In genomic region chr17:40530531-40530987, GRCh38 we compare ENCODE assay signal across 14 cellular contexts. TPM values are rescaled to one million over a fixed set of nuclear protein-coding genes. Genes with fewer than 3 reads are reported as not detected.
DNase-seq lines count a peak whose midpoint lies in the region; ATAC-seq, FAIRE-seq and TF ChIP-seq lines count a peak whose summit lies in the region.
"Had no signal": no experiment of that assay in that cellular context is flagged by ENCODE, and none has a peak within 500 bp of the region (broad histone marks: within the 10 kb centered on the region; RNA-seq: fewer than 3 reads in every experiment).

No MANE protein-coding gene starts in this region.

- peaks cover 8% of the 10 kb centered on the region for H3K9me3 Mint-ChIP-seq in activated naive CD4-positive, alpha-beta T cell treated with anti-CD3 and anti-CD28 coated beads, Interleukin-2, amount 10 ng/mL, durations not matched to agents 7 days and 5 days
- no peaks in the 10 kb centered on the region for H3K9me3 Mint-ChIP-seq in activated CD8-positive, alpha-beta memory T cell treated with anti-CD3 and anti-CD28 coated beads, Interleukin-2, amount 10 ng/mL, durations not matched to agents 7 days and 5 days (ENCODE audit: low read depth)

- no peak for TF ChIP-seq RAD21 in HepG2 (CRISPR knock-in tag; IDR thresholded peaks at IDR 0.05)

- POLR2A ChIA-PET in HepG2 (lab: Yijun Ruan, JAX), result interaction anchor here (0.9 kb wide), 1 partner anchor 54 kb away, joined by 3 read pairs; no protein-coding TSS in a partner anchor

- TF ChIP-seq EP300 in HepG2 (IDR thresholded peaks at IDR 0.05; ENCODE audit: low read depth in 2 of 2, low read length in 2 of 2) (no peak), HepG2 (CRISPR knock-in tag; IDR thresholded peaks at IDR 0.05; ENCODE audit: borderline replicate concordance) (no peak)

- H3K79me2 ChIP-seq in HepG2 (ENCODE audit: insufficient read depth, low read length), result no peaks in the 10 kb centered on the region

- 69% methylated on average over 5 of the region's 5 CpGs for WGBS in HepG2 (ENCODE audit: low lambda C conversion rate)
- 96% methylated on average over 5 of the region's 5 CpGs for WGBS in thyroid gland, 2 donors

- intact Hi-C loops in HepG2 (cut with micrococcal nuclease; ENCODE audit: unreplicated experiment), result loop anchor here (5.0 kb wide), 1 partner anchor 53 kb away; no protein-coding TSS in a partner anchor
- intact Hi-C loops in thyroid gland (cut with DNase I), result loop anchor here (5.0 kb wide), 2 partner anchors 53 to 88 kb away; partner anchors contain the start of gene IGFBP4

- H3K4me3 ChIP-seq in HepG2 (replicated peaks in 1 of 3; ENCODE audit: insufficient read depth in 1 of 3, low read depth in 2 of 3, low read length in 3 of 3), result no peak overlapping the region
- no peak overlapping the region for H3K4me3 ChIP-seq in thyroid gland (replicated peaks in 1 of 3)

- no peak for ATAC-seq in activated CD8-positive, alpha-beta memory T cell treated with anti-CD3 and anti-CD28 coated beads, Interleukin-2, amount 10 ng/mL, durations not matched to agents 7 days and 5 days
- ATAC-seq in HepG2, result no peak
- ATAC-seq in HG02763 (IDR thresholded peaks at IDR 0.05; ENCODE audit: unreplicated experiment), result no peak

- H3K4me1 Mint-ChIP-seq in activated naive CD4-positive, alpha-beta T cell treated with anti-CD3 and anti-CD28 coated beads, Interleukin-2, amount 10 ng/mL, durations not matched to agents 7 days and 5 days, result peaks cover 92% of the 10 kb centered on the region
- peaks cover 51% of the 10 kb centered on the region for H3K4me1 Mint-ChIP-seq in activated CD8-positive, alpha-beta memory T cell treated with anti-CD3 and anti-CD28 coated beads, Interleukin-2, amount 10 ng/mL, durations not matched to agents 7 days and 5 days

- no peak overlapping the region for H3K4me2 ChIP-seq in HepG2 (ENCODE audit: low read depth, low read length)

- H3K27ac Mint-ChIP-seq in activated naive CD4-positive, alpha-beta T cell treated with anti-CD3 and anti-CD28 coated beads, Interleukin-2, amount 10 ng/mL, durations not matched to agents 7 days and 5 days, result peak overlapping the region; percentile 95
- H3K27ac Mint-ChIP-seq in activated CD8-positive, alpha-beta memory T cell treated with anti-CD3 and anti-CD28 coated beads, Interleukin-2, amount 10 ng/mL, durations not matched to agents 7 days and 5 days, result peak overlapping the region; percentile 80
- H3K27ac Mint-ChIP-seq: nephron progenitor cell had no signal

- in situ Hi-C loops in HepG2 (cut with HindIII; ENCODE audit: extremely low pct_ligation_motif_present, low pct_unique_long_range_greater_than_20kb), result loop anchor here (5.0 kb wide), 2 partner anchors 88 to 168 kb away; partner anchors contain the start of genes GJD3 and IGFBP4

- no peak for FAIRE-seq in HepG2 (lab: Jason Lieb, UNC)
- FAIRE-seq: small intestine had no signal

- no peak overlapping the region for H3K9ac ChIP-seq in HepG2 (ENCODE audit: insufficient read depth, low read depth, low read length)

- H4K20me1 ChIP-seq in HepG2 (ENCODE audit: insufficient read depth, low read length), result no peaks in the 10 kb centered on the region

- peaks cover under 1% of the 10 kb centered on the region for H3K27me3 Mint-ChIP-seq in activated naive CD4-positive, alpha-beta T cell treated with anti-CD3 and anti-CD28 coated beads, Interleukin-2, amount 10 ng/mL, durations not matched to agents 7 days and 5 days
- peaks cover 19% of the 10 kb centered on the region for H3K27me3 Mint-ChIP-seq in activated CD8-positive, alpha-beta memory T cell treated with anti-CD3 and anti-CD28 coated beads, Interleukin-2, amount 10 ng/mL, durations not matched to agents 7 days and 5 days

- no peak for TF ChIP-seq CTCF in HepG2 (CRISPR knock-in tag; IDR thresholded peaks at IDR 0.05)
- no peak for TF ChIP-seq CTCF in thyroid gland (IDR thresholded peaks at IDR 0.05)

- H3K9me3 ChIP-seq in HepG2 (ENCODE audit: low read length) (peaks cover 6% of the 10 kb centered on the region), thyroid gland (no peaks in the 10 kb centered on the region)

- CTCF ChIA-PET in activated naive CD4-positive, alpha-beta T cell treated with anti-CD3 and anti-CD28 coated beads, Interleukin-2, amount 10 ng/mL, durations not matched to agents 7 days and 5 days (lab: Charles Lee), result interaction anchor here (0.6 to 9.4 kb wide), 8 partner anchors 12 to 170 kb away, joined by 3 to 123 read pairs (median 6); partner anchors contain the start of genes GJD3 and IGFBP4
- CTCF ChIA-PET in activated CD8-positive, alpha-beta memory T cell treated with anti-CD3 and anti-CD28 coated beads, Interleukin-2, amount 10 ng/mL, durations not matched to agents 7 days and 5 days (lab: Charles Lee), result interaction anchor here (0.8 to 27.4 kb wide), 9 partner anchors 13 to 228 kb away, joined by 3 to 447 read pairs (median 9); partner anchors contain the start of genes CCR7, GJD3 and IGFBP4
- CTCF ChIA-PET in HepG2 (lab: Yijun Ruan, JAX; ENCODE audit: low intra/inter-chr PET ratio, low total read pairs), result no interaction called here

- no peak overlapping the region for H2AFZ ChIP-seq in HepG2 (ENCODE audit: low read length)

- H3K27ac ChIP-seq in HepG2 (ENCODE audit: extremely low read length, insufficient read depth, low read length) (no peak overlapping the region), thyroid gland (peak overlapping the region; percentile 75 to 99 (median 94))

- no peak for DNase-seq in activated naive CD4-positive, alpha-beta T cell treated with anti-CD3 and anti-CD28 coated beads, Interleukin-2, amount 10 ng/mL, durations not matched to agents 7 days and 5 days
- no peak for DNase-seq in activated naive CD4-positive, alpha-beta T cell treated with Interleukin-2 at 50 U/mL for 16 hours
- DNase-seq in activated CD8-positive, alpha-beta memory T cell treated with anti-CD3 and anti-CD28 coated beads, Interleukin-2, amount 10 ng/mL, durations not matched to agents 7 days and 5 days, result no peak
- DNase-seq in HepG2 (ENCODE audit: low spot score) (no peak), thyroid gland (peak in 1 of 2 donors; percentile 3), 8988T (no peak)
- DNase-seq in stimulated activated CD4-positive, alpha-beta T cell treated with anti-CD3 and anti-CD28 coated beads, Interleukin-4, amount 100 ng/mL, for 4 hours, result no peak
- DNase-seq: AML-193; anterior cingulate cortex; NCI-H187 treated with DMSO at 0.1 percent for 48 hours; nephron progenitor cell; NK-92 treated with Interleukin-12 subunit alpha and Interleukin-12 subunit beta, amount 100 ng/mL, for 24 hours; small intestine had no signal

- H3K4me3 Mint-ChIP-seq in activated naive CD4-positive, alpha-beta T cell treated with anti-CD3 and anti-CD28 coated beads, Interleukin-2, amount 10 ng/mL, durations not matched to agents 7 days and 5 days, result no peak overlapping the region
- H3K4me3 Mint-ChIP-seq in activated CD8-positive, alpha-beta memory T cell treated with anti-CD3 and anti-CD28 coated beads, Interleukin-2, amount 10 ng/mL, durations not matched to agents 7 days and 5 days, result no peak overlapping the region
- H3K4me3 Mint-ChIP-seq: nephron progenitor cell had no signal

- TF ChIP-seq POLR2A in HepG2 (IDR thresholded peaks at IDR 0.05; ENCODE audit: insufficient read depth in 1 of 2, low read depth in 2 of 2, low read length in 2 of 2) (no peak), thyroid gland (IDR thresholded peaks at IDR 0.05) (no peak)

- H3K27me3 ChIP-seq in HepG2 (ENCODE audit: control insufficient read depth in 1 of 2, insufficient read depth in 2 of 2, low read length in 2 of 2), result no peaks in the 10 kb centered on the region
- no peaks in the 10 kb centered on the region for H3K27me3 ChIP-seq in thyroid gland

- H3K36me3 ChIP-seq in HepG2 (replicated peaks in 1 of 2; ENCODE audit: control insufficient read depth in 1 of 2, insufficient read depth in 2 of 2, low read length in 2 of 2) (no peaks in the 10 kb centered on the region), thyroid gland (no peaks in the 10 kb centered on the region)

- no TSS peak for BruUV-seq in HepG2 (replicated peaks; lab: Mats Ljungman, UMichigan)

- H3K4me1 ChIP-seq in HepG2 (ENCODE audit: insufficient read depth, low read length) (peaks cover 29% of the 10 kb centered on the region), thyroid gland (peaks cover 28 to 53% of the 10 kb centered on the region in 2 donors)

- peaks cover 36% of the 10 kb centered on the region for H3K36me3 Mint-ChIP-seq in activated naive CD4-positive, alpha-beta T cell treated with anti-CD3 and anti-CD28 coated beads, Interleukin-2, amount 10 ng/mL, durations not matched to agents 7 days and 5 days
- H3K36me3 Mint-ChIP-seq in activated CD8-positive, alpha-beta memory T cell treated with anti-CD3 and anti-CD28 coated beads, Interleukin-2, amount 10 ng/mL, durations not matched to agents 7 days and 5 days, result peaks cover 11% of the 10 kb centered on the region

RNA-seq across cellular contexts. Expression of gene TNS4, which starts 29.1 kb away (rescaled TPM):
- 1 to 10 TPM; 4.2 to 5.8 TPM for total RNA-seq in activated CD8-positive, alpha-beta memory T cell treated with anti-CD3 and anti-CD28 coated beads, Interleukin-2, amount 10 ng/mL, durations not matched to agents 7 days and 5 days
- 0.58 TPM in 2 replicates for total RNA-seq in HepG2 (2016; rRNA removed; fragmentation: Illumina TruSeq; extraction: Trizol)
- total RNA-seq in HepG2 (2016; cell fraction: cytosol; rRNA removed; fragmentation: Illumina TruSeq; extraction: Trizol; ENCODE audit: low read depth), result 0.18 and 0.20 TPM in 2 replicates
- total RNA-seq in HepG2 (2016; cell fraction: insoluble cytoplasmic fraction; rRNA removed; fragmentation: Illumina TruSeq; extraction: Trizol), result 0.32 and 0.51 TPM in 2 replicates
- 0.31 and 0.38 TPM in 2 replicates for total RNA-seq in HepG2 (2016; cell fraction: membrane; rRNA removed; fragmentation: Illumina TruSeq; extraction: Trizol)
- 0.37 and 1.3 TPM in 2 replicates for total RNA-seq in HepG2 (2016; cell fraction: nucleus; rRNA removed; fragmentation: Illumina TruSeq; extraction: Trizol)
- polyA plus RNA-seq in HepG2 (2011; rRNA removed), result 1.7 and 2.1 TPM in 2 replicates
- 0.69 and 1.3 TPM in 2 replicates for polyA plus RNA-seq in HepG2 (2011; cell fraction: cytosol; rRNA removed)
- 7.1 and 10.8 TPM in 2 replicates for polyA plus RNA-seq in HepG2 (2011; cell fraction: nucleus; rRNA removed)
- polyA plus RNA-seq in HepG2 (2012), result 0.37 and 0.42 TPM in 2 replicates
- polyA plus RNA-seq in HepG2 (2016; cell fraction: cytosol; fragmentation: Illumina TruSeq; extraction: Trizol; ENCODE audit: low read depth), result 0.20 and 0.22 TPM in 2 replicates
- polyA plus RNA-seq in HepG2 (2016; cell fraction: insoluble cytoplasmic fraction; fragmentation: Illumina TruSeq; extraction: Trizol; ENCODE audit: low read depth), result 1.3 and 2.3 TPM in 2 replicates
- polyA plus RNA-seq in HepG2 (2016; cell fraction: membrane; fragmentation: Illumina TruSeq; extraction: Trizol; ENCODE audit: low read depth), result 0.34 and 0.72 TPM in 2 replicates
- 4.4 and 6.8 TPM in 2 replicates for polyA plus RNA-seq in HepG2 (2016; cell fraction: nucleus; fragmentation: Illumina TruSeq; extraction: Trizol; ENCODE audit: insufficient read depth, low read depth)
- 7.4 and 24.1 TPM in 2 replicates for polyA minus RNA-seq in HepG2 (2011; rRNA and poly(A)+ RNA removed; ENCODE audit: low replicate concordance)
- 2.6 and 3.7 TPM in 2 replicates for polyA minus RNA-seq in HepG2 (2011; cell fraction: cytosol; rRNA and poly(A)+ RNA removed)
- 4.0 and 6.1 TPM in 2 replicates for polyA minus RNA-seq in HepG2 (2011; cell fraction: nucleus; rRNA and poly(A)+ RNA removed)
- total RNA-seq in thyroid gland, result 10 to 100 TPM in 2 of 4 donors, 1 to 10 TPM in 2; 5.4 to 24.7 (median 16.2) TPM

RNA-seq across cellular contexts. Expression of gene CCR7, which starts 34.7 kb away (rescaled TPM):
- total RNA-seq in activated CD8-positive, alpha-beta memory T cell treated with anti-CD3 and anti-CD28 coated beads, Interleukin-2, amount 10 ng/mL, durations not matched to agents 7 days and 5 days, result 10 to 100 TPM; 43.5 to 83.9 TPM
- total RNA-seq in HepG2 (2016; rRNA removed; fragmentation: Illumina TruSeq; extraction: Trizol) (0.04 TPM in 1 of 2 replicates, not detected in the other), thyroid gland (1 to 10 TPM in 1 of 4 donors, under 1 TPM in 2, not detected in 1; 0.27 to 1.6 (median 0.93) TPM)
- not detected in 2 replicates for total RNA-seq in HepG2 (2016; cell fraction: cytosol; rRNA removed; fragmentation: Illumina TruSeq; extraction: Trizol; ENCODE audit: low read depth)
- 0.09 TPM in 1 of 2 replicates, not detected in the other for total RNA-seq in HepG2 (2016; cell fraction: insoluble cytoplasmic fraction; rRNA removed; fragmentation: Illumina TruSeq; extraction: Trizol)
- not detected in 2 replicates for total RNA-seq in HepG2 (2016; cell fraction: membrane; rRNA removed; fragmentation: Illumina TruSeq; extraction: Trizol)
- not detected in 2 replicates for total RNA-seq in HepG2 (2016; cell fraction: nucleus; rRNA removed; fragmentation: Illumina TruSeq; extraction: Trizol)
- 0.53 and 0.55 TPM in 2 replicates for polyA plus RNA-seq in HepG2 (2011; rRNA removed)
- 0.59 and 0.70 TPM in 2 replicates for polyA plus RNA-seq in HepG2 (2011; cell fraction: cytosol; rRNA removed)
- 0.31 and 1.1 TPM in 2 replicates for polyA plus RNA-seq in HepG2 (2011; cell fraction: nucleus; rRNA removed)
- polyA plus RNA-seq in HepG2 (2012), result 1.1 and 1.5 TPM in 2 replicates
- not detected in 2 replicates for polyA plus RNA-seq in HepG2 (2016; cell fraction: cytosol; fragmentation: Illumina TruSeq; extraction: Trizol; ENCODE audit: low read depth)
- polyA plus RNA-seq in HepG2 (2016; cell fraction: insoluble cytoplasmic fraction; fragmentation: Illumina TruSeq; extraction: Trizol; ENCODE audit: low read depth), result not detected in 2 replicates
- polyA plus RNA-seq in HepG2 (2016; cell fraction: membrane; fragmentation: Illumina TruSeq; extraction: Trizol; ENCODE audit: low read depth), result not detected in 2 replicates
- polyA plus RNA-seq in HepG2 (2016; cell fraction: nucleus; fragmentation: Illumina TruSeq; extraction: Trizol; ENCODE audit: insufficient read depth, low read depth), result not detected in 2 replicates
- 1.4 and 3.5 TPM in 2 replicates for polyA minus RNA-seq in HepG2 (2011; rRNA and poly(A)+ RNA removed; ENCODE audit: low replicate concordance)
- 0.40 TPM in 1 of 2 replicates, not detected in the other for polyA minus RNA-seq in HepG2 (2011; cell fraction: cytosol; rRNA and poly(A)+ RNA removed)
- 0.37 TPM in 1 of 2 replicates, not detected in the other for polyA minus RNA-seq in HepG2 (2011; cell fraction: nucleus; rRNA and poly(A)+ RNA removed)

Comparison
In these comparisons a context has a peak if more than half of its experiments do, and no peak if none do; other contexts are left out.
1. RNA of gene CCR7, which starts 34.7 kb away (total RNA-seq): 43.5 to 83.9 TPM in activated CD8-positive, alpha-beta memory T cell treated with anti-CD3 and anti-CD28 coated beads, Interleukin-2, amount 10 ng/mL, durations not matched to agents 7 days and 5 days; 0.27 to 1.6 TPM in thyroid gland and 0.04 to 0.09 TPM in HepG2; every median in the first group is over 10 times any median in the second.